8 cellular contexts compared by ENCODE assay signal in genomic region chr15:30991301-30992072, GRCh38. TPM values are rescaled to one million over a fixed set of nuclear protein-coding genes. Genes with fewer than 3 reads are reported as not detected.
DNase-seq lines count a peak whose midpoint lies in the region; ATAC-seq, FAIRE-seq and TF ChIP-seq lines count a peak whose summit lies in the region.

A gene with protein sequence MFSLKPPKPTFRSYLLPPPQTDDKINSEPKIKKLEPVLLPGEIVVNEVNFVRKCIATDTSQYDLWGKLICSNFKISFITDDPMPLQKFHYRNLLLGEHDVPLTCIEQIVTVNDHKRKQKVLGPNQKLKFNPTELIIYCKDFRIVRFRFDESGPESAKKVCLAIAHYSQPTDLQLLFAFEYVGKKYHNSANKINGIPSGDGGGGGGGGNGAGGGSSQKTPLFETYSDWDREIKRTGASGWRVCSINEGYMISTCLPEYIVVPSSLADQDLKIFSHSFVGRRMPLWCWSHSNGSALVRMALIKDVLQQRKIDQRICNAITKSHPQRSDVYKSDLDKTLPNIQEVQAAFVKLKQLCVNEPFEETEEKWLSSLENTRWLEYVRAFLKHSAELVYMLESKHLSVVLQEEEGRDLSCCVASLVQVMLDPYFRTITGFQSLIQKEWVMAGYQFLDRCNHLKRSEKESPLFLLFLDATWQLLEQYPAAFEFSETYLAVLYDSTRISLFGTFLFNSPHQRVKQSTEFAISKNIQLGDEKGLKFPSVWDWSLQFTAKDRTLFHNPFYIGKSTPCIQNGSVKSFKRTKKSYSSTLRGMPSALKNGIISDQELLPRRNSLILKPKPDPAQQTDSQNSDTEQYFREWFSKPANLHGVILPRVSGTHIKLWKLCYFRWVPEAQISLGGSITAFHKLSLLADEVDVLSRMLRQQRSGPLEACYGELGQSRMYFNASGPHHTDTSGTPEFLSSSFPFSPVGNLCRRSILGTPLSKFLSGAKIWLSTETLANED (minus strand): TSS chr15:30991628. CDS start chr15:30991506, 122 bp downstream.

- CTCF ChIA-PET in activated naive CD4-positive, alpha-beta T cell treated with anti-CD3 and anti-CD28 coated beads, Interleukin-2, amount 10 ng/mL, durations not matched to agents 7 days and 5 days (lab: Charles Lee) = interaction anchor here (0.6 to 1.7 kb wide), 3 partner anchors 9 to 138 kb away, joined by 3 read pairs; no protein-coding TSS in a partner anchor

- peaks cover 3% of the 10 kb centered on the region for H4K20me1 ChIP-seq in osteoblast (ENCODE audit: insufficient read depth, low read length)

- peaks cover 6% of the 10 kb centered on the region for H3K27me3 Mint-ChIP-seq in activated naive CD4-positive, alpha-beta T cell treated with anti-CD3 and anti-CD28 coated beads, Interleukin-2, amount 10 ng/mL, durations not matched to agents 7 days and 5 days

- TF ChIP-seq CTCF in osteoblast (IDR thresholded peaks at IDR 0.05; ENCODE audit: extremely low read depth, low read depth, low read length) = no peak

- peak within 1 kb of the TSS; percentile 79 for H3K27ac ChIP-seq in osteoblast (ENCODE audit: low read depth, low read length)
- peak within 1 kb of the TSS; percentile 87 for H3K27ac ChIP-seq in temporal lobe (ENCODE audit: low read depth, low read length)

- no peaks in the 10 kb centered on the region for H3K9me3 ChIP-seq in osteoblast (ENCODE audit: low read depth, low read length)

- FAIRE-seq in HTR-8/SVneo (lab: Jason Lieb, UNC) = peak; percentile 31

- peak within 1 kb of the TSS; percentile 83 for H3K4me2 ChIP-seq in osteoblast (ENCODE audit: insufficient read depth, low read length)

- peak within 1 kb of the TSS; percentile 96 for H3K4me3 Mint-ChIP-seq in activated naive CD4-positive, alpha-beta T cell treated with anti-CD3 and anti-CD28 coated beads, Interleukin-2, amount 10 ng/mL, durations not matched to agents 7 days and 5 days

- H3K9me3 Mint-ChIP-seq in activated naive CD4-positive, alpha-beta T cell treated with anti-CD3 and anti-CD28 coated beads, Interleukin-2, amount 10 ng/mL, durations not matched to agents 7 days and 5 days = no peaks in the 10 kb centered on the region

- H3K4me1 Mint-ChIP-seq in activated naive CD4-positive, alpha-beta T cell treated with anti-CD3 and anti-CD28 coated beads, Interleukin-2, amount 10 ng/mL, durations not matched to agents 7 days and 5 days = peaks cover 34% of the 10 kb centered on the region

- H3K79me2 ChIP-seq in osteoblast (ENCODE audit: insufficient read depth, low read length) = peaks cover 36% of the 10 kb centered on the region

- no peaks in the 10 kb centered on the region for H3K36me3 ChIP-seq in osteoblast (ENCODE audit: insufficient read depth, low read length)

- peak within 1 kb of the TSS; percentile 94 for H3K27ac Mint-ChIP-seq in activated naive CD4-positive, alpha-beta T cell treated with anti-CD3 and anti-CD28 coated beads, Interleukin-2, amount 10 ng/mL, durations not matched to agents 7 days and 5 days

- peaks cover 7% of the 10 kb centered on the region for H3K4me1 ChIP-seq in osteoblast (ENCODE audit: insufficient read depth, low read length)

- peak; percentile 88 for ATAC-seq in GM21381 (IDR thresholded peaks at IDR 0.05; ENCODE audit: unreplicated experiment)

- DNase-seq in DMS 273 (lab: John Stamatoyannopoulos, UW; ENCODE audit: unreplicated experiment) (peak; percentile 88), HTR-8/SVneo (ENCODE audit: insufficient read length, low spot score) (peak; percentile 73), SK-N-DZ (ENCODE audit: low spot score) (peak; percentile 56), globus pallidus (ENCODE audit: low spot score) (peak; percentile 77), osteoblast (ENCODE audit: insufficient read length, low spot score, missing footprints) (peak; percentile 97)
- peak; percentile 79 for DNase-seq in activated naive CD4-positive, alpha-beta T cell treated with anti-CD3 and anti-CD28 coated beads, Interleukin-2, amount 10 ng/mL, durations not matched to agents 7 days and 5 days

- H3K27me3 ChIP-seq in osteoblast (ENCODE audit: insufficient read depth, low read length) = no peaks in the 10 kb centered on the region

- peaks cover 19% of the 10 kb centered on the region for H3K36me3 Mint-ChIP-seq in activated naive CD4-positive, alpha-beta T cell treated with anti-CD3 and anti-CD28 coated beads, Interleukin-2, amount 10 ng/mL, durations not matched to agents 7 days and 5 days

- peak within 1 kb of the TSS; percentile 94 for H3K4me3 ChIP-seq in osteoblast (ENCODE audit: insufficient read depth, low read length)

- peak within 1 kb of the TSS; percentile 93 for H2AFZ ChIP-seq in osteoblast (ENCODE audit: low read length)

RNA-seq across cellular contexts. Expression of the gene that starts here (rescaled TPM):
- polyA plus RNA-seq in SK-N-DZ (2014; cell fraction: cytosol; rRNA removed) = 5.1 and 8.9 TPM in 2 replicates
- 5.8 and 7.4 TPM in 2 replicates for polyA plus RNA-seq in SK-N-DZ (2014; cell fraction: nucleus; rRNA removed)
- total RNA-seq in osteoblast = 17.4 and 21.8 TPM in 2 replicates
- 10.1 TPM for total RNA-seq in temporal lobe

Comparison
In these comparisons a context has a peak if more than half of its experiments do, and no peak if none do; other contexts are left out.
1. Peak in every context shown above with its lines: DNase-seq, ATAC-seq, H3K4me3 ChIP-seq and H3K27ac ChIP-seq.